Comparison of ENCODE assay signal across 16 cellular contexts in genomic region chr3:109825971-109826810, GRCh38.
DNase-seq lines count a peak whose midpoint lies in the region; ATAC-seq, FAIRE-seq and TF ChIP-seq lines count a peak whose summit lies in the region.
"Had no signal": no experiment of that assay in that cellular context is flagged by ENCODE, and none has a peak within 500 bp of the region (broad histone marks: within the 10 kb centered on the region; RNA-seq: fewer than 3 reads in every experiment).

No MANE protein-coding gene starts in this region.

- H3K27ac Mint-ChIP-seq in activated T-cell treated with anti-CD3 and anti-CD28 coated beads, Interleukin-2, amount 50 U/mL, for 72 hours = no peak overlapping the region
- H3K27ac Mint-ChIP-seq: CD4-positive, alpha-beta T cell had no signal

- no peak overlapping the region for H2BK20ac ChIP-seq in IMR-90 (ENCODE audit: low read depth, low read length)

- H3K9ac ChIP-seq in IMR-90 (ENCODE audit: low read depth, low read length) = no peak overlapping the region

- H3K18ac ChIP-seq in IMR-90 (ENCODE audit: low read depth, low read length) = no peak overlapping the region

- no peaks in the 10 kb centered on the region for H3K9me3 ChIP-seq in A549
- H3K9me3 ChIP-seq in IMR-90 (ENCODE audit: control insufficient read depth, insufficient read depth, low read length) = no peaks in the 10 kb centered on the region
- H3K9me3 ChIP-seq: MG63 had no signal

- H4K5ac ChIP-seq in IMR-90 (ENCODE audit: low read depth, low read length) = no peak overlapping the region

- H3K4me1 Mint-ChIP-seq in activated T-cell treated with anti-CD3 and anti-CD28 coated beads, Interleukin-2, amount 50 U/mL, for 72 hours (ENCODE audit: low read depth) = no peaks in the 10 kb centered on the region

- no peak overlapping the region for H3K56ac ChIP-seq in IMR-90 (ENCODE audit: extremely low read depth, insufficient read depth, low read length)

- peaks cover 2 to 3% of the 10 kb centered on the region in 2 donors for H3K9me3 Mint-ChIP-seq in activated T-cell treated with anti-CD3 and anti-CD28 coated beads, Interleukin-2, amount 50 U/mL, for 72 hours
- H3K9me3 Mint-ChIP-seq: CD4-positive, alpha-beta T cell had no signal

- no peak overlapping the region for H2AK9ac ChIP-seq in IMR-90 (replicated peaks; ENCODE audit: low read depth, low read length, poor library complexity)

- TF ChIP-seq POLR2A in A549 (IDR thresholded peaks at IDR 0.05; ENCODE audit: low read length) (no peak), IMR-90 (IDR thresholded peaks at IDR 0.05; ENCODE audit: low read depth, low read length) (no peak)

- no peaks in the 10 kb centered on the region for H4K20me1 ChIP-seq in IMR-90 (ENCODE audit: insufficient read depth, low read length)

- no peak overlapping the region for H3K23ac ChIP-seq in IMR-90 (ENCODE audit: low read depth, low read length)

- DNase-seq in A549 (ENCODE audit: low read depth in 1 of 2, low spot score in 1 of 2) = no peak
- no peak for DNase-seq in IMR-90
- peak; percentile 47 for DNase-seq in SK-MEL-5 (ENCODE audit: low read depth, low spot score)
- peak; percentile 26 for DNase-seq in inferior parietal cortex (ENCODE audit: extremely low spot score)
- no peak for DNase-seq in activated CD4-positive, CD25-positive, alpha-beta regulatory T cell (lab: John Stamatoyannopoulos, UW)
- no peak for DNase-seq in stimulated activated naive CD4-positive, alpha-beta T cell treated with Interleukin-2 at 50 U/mL for 16 hours (lab: John Stamatoyannopoulos, UW)
- no peak for DNase-seq in activated T-cell treated with anti-CD3 and anti-CD28 coated beads, Interleukin-2, amount 50 U/mL, for 72 hours
- DNase-seq: CD4-positive, alpha-beta T cell; DMS153; GF-D8; Karpas-422; MG63; NCI-H1105; NCI-H510A treated with DMSO at 0.1 percent for 48 hours had no signal

- no TSS peak for BruUV-seq in IMR-90 (replicated peaks; lab: Mats Ljungman, UMichigan)

- H2BK120ac ChIP-seq in IMR-90 (ENCODE audit: low read depth, low read length) = no peak overlapping the region

- TF ChIP-seq CTCF in A549 (IDR thresholded peaks at IDR 0.05) = no peak
- TF ChIP-seq CTCF in IMR-90 (conservative IDR thresholded peaks at IDR 0.05; ENCODE audit: low read depth, low read length) = no peak

- intact Hi-C loops in IMR-90 (cut with micrococcal nuclease) = no loop called here

- H3K4ac ChIP-seq in IMR-90 (ENCODE audit: low read depth, low read length) = no peak overlapping the region

- no peak overlapping the region for H4K91ac ChIP-seq in IMR-90 (ENCODE audit: insufficient read depth, low read depth, low read length)

- no peak overlapping the region for H2BK15ac ChIP-seq in IMR-90 (ENCODE audit: low read depth, low read length)

- no peaks in the 10 kb centered on the region for H3K36me3 ChIP-seq in IMR-90 (ENCODE audit: control insufficient read depth, insufficient read depth, low read length)
- H3K36me3 ChIP-seq: MG63 had no signal

- H4K8ac ChIP-seq in IMR-90 (ENCODE audit: low read depth in 2 of 2, low read length in 2 of 2) = no peak overlapping the region

- POLR2A ChIA-PET in A549 (lab: Yijun Ruan, JAX) = no interaction called here
- POLR2A ChIA-PET in IMR-90 (lab: Charles Lee; ENCODE audit: unreplicated experiment) = no interaction called here

- no peaks in the 10 kb centered on the region for H3K27me3 Mint-ChIP-seq in activated T-cell treated with anti-CD3 and anti-CD28 coated beads, Interleukin-2, amount 50 U/mL, for 72 hours (ENCODE audit: low read depth)
- H3K27me3 Mint-ChIP-seq: CD4-positive, alpha-beta T cell had no signal

- no peak overlapping the region for H3K14ac ChIP-seq in IMR-90 (replicated peaks; ENCODE audit: low read depth, low read length)

- no peaks in the 10 kb centered on the region for H3K27me3 ChIP-seq in IMR-90 (ENCODE audit: control insufficient read depth, insufficient read depth, low read length)
- H3K27me3 ChIP-seq: MG63 had no signal

- in situ Hi-C loops in IMR-90 (cut with MboI; ENCODE audit: low sequenced_read_pairs) (no loop called here), SK-MEL-5 (cut with HindIII; ENCODE audit: low pct_unique_long_range_greater_than_20kb, low sequenced_read_pairs) (no loop called here)

- H3K36me3 Mint-ChIP-seq in activated T-cell treated with anti-CD3 and anti-CD28 coated beads, Interleukin-2, amount 50 U/mL, for 72 hours (ENCODE audit: insufficient read depth in 2 of 2) = no peaks in the 10 kb centered on the region

- H3K27ac ChIP-seq in A549 (no peak overlapping the region), IMR-90 (ENCODE audit: insufficient read depth, low read length) (no peak overlapping the region)

- H3K4me3 Mint-ChIP-seq in activated T-cell treated with anti-CD3 and anti-CD28 coated beads, Interleukin-2, amount 50 U/mL, for 72 hours = no peak overlapping the region
- H3K4me3 Mint-ChIP-seq: CD4-positive, alpha-beta T cell had no signal

- H3K79me1 ChIP-seq in IMR-90 (ENCODE audit: low read depth in 1 of 2, low read length in 2 of 2) = no peaks in the 10 kb centered on the region

- no peak overlapping the region for H2BK5ac ChIP-seq in IMR-90 (ENCODE audit: low read depth, low read length, poor library complexity, severe bottlenecking)

- H2AFZ ChIP-seq in IMR-90 (replicated peaks; ENCODE audit: low read length, poor library complexity) = no peak overlapping the region

- no peaks in the 10 kb centered on the region for H3K4me1 ChIP-seq in A549
- H3K4me1 ChIP-seq in IMR-90 (ENCODE audit: control insufficient read depth, insufficient read depth, low read length) = no peaks in the 10 kb centered on the region

- ATAC-seq in A549 = no peak
- no peak for ATAC-seq in IMR-90 (ENCODE audit: low read depth)
- no peak for ATAC-seq in activated T-cell treated with anti-CD3 and anti-CD28 coated beads, Interleukin-2, amount 50 U/mL, for 72 hours (replicated peaks in 1 of 2)
- ATAC-seq in GM21423 (IDR thresholded peaks at IDR 0.05; ENCODE audit: unreplicated experiment) = no peak

- dilution Hi-C loops in IMR-90 (cut with HindIII; ENCODE audit: low sequenced_read_pairs, unreplicated experiment) = no loop called here

- no peak for FAIRE-seq in A549 (lab: Jason Lieb, UNC)
- FAIRE-seq: H1 had no signal

- H3K4me2 ChIP-seq in A549 (no peak overlapping the region), IMR-90 (ENCODE audit: low read depth, low read length) (no peak overlapping the region)

- WGBS in A549 (ENCODE audit: missing lambda C conversion rate) = 50% methylated on average over 7 of the region's 7 CpGs
- 60% methylated on average over 1 of the region's 7 CpGs; no CpG with 5 or more reads in 1 of the 2 experiments for WGBS in IMR-90 (ENCODE audit: extremely low coverage in 2 of 2, insufficient read length in 1 of 2), 2 experiments

- H3K9me1 ChIP-seq in IMR-90 (ENCODE audit: insufficient read depth, low read length) = no peaks in the 10 kb centered on the region

- no peak for TF ChIP-seq RAD21 in A549 (conservative IDR thresholded peaks at IDR 0.05 in 1 of 2, IDR thresholded peaks at IDR 0.05 in 1 of 2)
- no peak for TF ChIP-seq RAD21 in IMR-90 (IDR thresholded peaks at IDR 0.05; ENCODE audit: low read length)

- H3K4me3 ChIP-seq in A549 = no peak overlapping the region
- H3K4me3 ChIP-seq in IMR-90 (ENCODE audit: insufficient read depth, low read depth, low read length) = no peak overlapping the region
- H3K4me3 ChIP-seq: MG63 had no signal

- no peak for TF ChIP-seq EP300 in A549 (IDR thresholded peaks at IDR 0.05)

- no peak overlapping the region for H2AK5ac ChIP-seq in IMR-90 (ENCODE audit: low read depth, low read length)

- CTCF ChIA-PET in A549 (lab: Yijun Ruan, JAX) = interaction anchor here (0.6 kb wide), 1 partner anchor 1898 kb away, joined by 3 read pairs; no protein-coding TSS in a partner anchor
- CTCF ChIA-PET in IMR-90 (lab: Yijun Ruan, JAX) = no interaction called here

TF ChIP-seq in A549, 52 proteins besides CTCF, POLR2A, EP300 and RAD21:
- TF ChIP-seq ATOH8 (CRISPR knock-in tag; IDR thresholded peaks at IDR 0.05; ENCODE audit: low read depth) (no peak), MAFK (IDR thresholded peaks at IDR 0.05; ENCODE audit: partially characterized antibody) (peak; percentile 83)
TF ChIP-seq in A549: peak in this region for 1.

TF ChIP-seq in IMR-90, 13 proteins besides CTCF, POLR2A, EP300 and RAD21:
- TF ChIP-seq MAFK (IDR thresholded peaks at IDR 0.05; ENCODE audit: low read depth, low read length) = peak; percentile 77
- no peak for TF ChIP-seq FOS (IDR thresholded peaks at IDR 0.05; ENCODE audit: low read depth, low read length)

Comparison
In these comparisons a context has a peak if more than half of its experiments do, and no peak if none do; other contexts are left out.
1. DNase-seq: peak in SK-MEL-5 (single experiment) and inferior parietal cortex (single experiment); none in A549 (0 of 2), IMR-90 (single experiment), activated CD4-positive, CD25-positive, alpha-beta regulatory T cell (0 of 4), stimulated activated naive CD4-positive, alpha-beta T cell treated with Interleukin-2 at 50 U/mL for 16 hours (single experiment) and activated T-cell treated with anti-CD3 and anti-CD28 coated beads, Interleukin-2, amount 50 U/mL, for 72 hours (0 of 2).